Comparison of ENCODE assay signal across 1 cellular context in genomic region chr19:45584332-45585157, GRCh38.
TF ChIP-seq lines count a peak whose summit lies in the region.

Gene OPA3 (minus strand): TSS chr19:45584802. CDS start chr19:45584764, 38 bp downstream.

TF ChIP-seq in K562, 482 proteins besides CTCF, POLR2A, EP300 and RAD21 (continued from another document and continues in another):
- TF ChIP-seq ZNF318 (IDR thresholded peaks at IDR 0.05; ENCODE audit: borderline replicate concordance in 1 of 2, low read depth in 1 of 2) (peak in 1 of 2 experiments; percentile 25; a peak in 1 of 4 replicates), ZNF583 (CRISPR knock-in tag; IDR thresholded peaks at IDR 0.05) (no peak), E2F3 (CRISPR knock-in tag; IDR thresholded peaks at IDR 0.05) (peak; percentile 51; the same call in 1 of the 2 replicates), ZNF124 (CRISPR knock-in tag; IDR thresholded peaks at IDR 0.05) (no peak), ZBTB9 (CRISPR knock-in tag; IDR thresholded peaks at IDR 0.05) (no peak), ZNF445 (CRISPR knock-in tag; IDR thresholded peaks at IDR 0.05; ENCODE audit: low read depth) (no peak), KHSRP (IDR thresholded peaks at IDR 0.05) (peak; percentile 90), ZFP1 (CRISPR knock-in tag; IDR thresholded peaks at IDR 0.05) (no peak), NUFIP1 (IDR thresholded peaks at IDR 0.05; ENCODE audit: partially characterized antibody) (no peak), TCF7 (IDR thresholded peaks at IDR 0.05; ENCODE audit: borderline replicate concordance) (no peak; the same call in 1 of the 2 replicates), SRSF7 (optimal IDR thresholded peaks at IDR 0.05; ENCODE audit: low read depth, low read length) (no peak), PTBP1 (IDR thresholded peaks at IDR 0.05; ENCODE audit: low read depth, low read length) (no peak), NFYB (IDR thresholded peaks at IDR 0.05; ENCODE audit: extremely low read depth, insufficient read length) (peak; percentile 85), TGIF2 (CRISPR knock-in tag; IDR thresholded peaks at IDR 0.05) (no peak), ARNT (IDR thresholded peaks at IDR 0.05) (no peak), TFAM (CRISPR knock-in tag; conservative IDR thresholded peaks at IDR 0.05) (no peak), ZNF766 (CRISPR knock-in tag; conservative IDR thresholded peaks at IDR 0.05) (no peak), ZNF644 (tag; IDR thresholded peaks at IDR 0.05; ENCODE audit: low read depth) (no peak), STAT5B (CRISPR knock-in tag; IDR thresholded peaks at IDR 0.05) (no peak), PHF21A (IDR thresholded peaks at IDR 0.05; ENCODE audit: borderline replicate concordance, low read depth) (no peak), MYNN (IDR thresholded peaks at IDR 0.05) (no peak), MYNN (CRISPR knock-in tag; IDR thresholded peaks at IDR 0.05) (no peak), POLR3G (IDR thresholded peaks at IDR 0.05; ENCODE audit: extremely low read depth, insufficient read length, insufficient replicate concordance) (no peak), ZNF586 (CRISPR knock-in tag; conservative IDR thresholded peaks at IDR 0.05) (no peak), CBFA2T2 (conservative IDR thresholded peaks at IDR 0.05) (peak; percentile 26), RFX7 (CRISPR knock-in tag; IDR thresholded peaks at IDR 0.05) (no peak), TSC22D4 (tag; IDR thresholded peaks at IDR 0.05) (no peak), ZEB2 (IDR thresholded peaks at IDR 0.05) (no peak), RBFOX2 (IDR thresholded peaks at IDR 0.05; ENCODE audit: low read depth, low read length) (peak; percentile 94), GTF2F1 (IDR thresholded peaks at IDR 0.05; ENCODE audit: low read depth, low read length) (no peak; the same call in 1 of the 2 replicates), KAT8 (IDR thresholded peaks at IDR 0.05; ENCODE audit: low read depth) (no peak), PREB (CRISPR knock-in tag; IDR thresholded peaks at IDR 0.05) (no peak), GATAD2B (IDR thresholded peaks at IDR 0.05; ENCODE audit: borderline replicate concordance) (no peak), MCM3 (IDR thresholded peaks at IDR 0.05) (no peak), NRF1 (conservative IDR thresholded peaks at IDR 0.05 in 1 of 2, IDR thresholded peaks at IDR 0.05 in 1 of 2) (peak; percentile 95 to 96), ZBED1 (IDR thresholded peaks at IDR 0.05) (no peak), POLR2AphosphoS2 (IDR thresholded peaks at IDR 0.05; ENCODE audit: low read length) (no peak), POLR2AphosphoS5 (IDR thresholded peaks at IDR 0.05; ENCODE audit: control insufficient read depth, insufficient read depth, low read depth, low read length) (peak; percentile 51; the same call in 1 of the 2 replicates), ZSCAN29 (IDR thresholded peaks at IDR 0.05) (no peak), SMAD1 (IDR thresholded peaks at IDR 0.05; ENCODE audit: low read depth, low read length, partially characterized antibody) (peak; percentile 36), RUNX1 (IDR thresholded peaks at IDR 0.05; ENCODE audit: low read depth) (no peak), DMBX1 (CRISPR knock-in tag; IDR thresholded peaks at IDR 0.05; ENCODE audit: borderline replicate concordance) (0 out of 2 replicates have a peak, but pooled peaks have one; percentile 38), SUPT5H (IDR thresholded peaks at IDR 0.05) (peak; percentile 93), SP1 (CRISPR knock-in tag; IDR thresholded peaks at IDR 0.05) (peak; percentile 95)
- TF ChIP-seq, protein P1, sequence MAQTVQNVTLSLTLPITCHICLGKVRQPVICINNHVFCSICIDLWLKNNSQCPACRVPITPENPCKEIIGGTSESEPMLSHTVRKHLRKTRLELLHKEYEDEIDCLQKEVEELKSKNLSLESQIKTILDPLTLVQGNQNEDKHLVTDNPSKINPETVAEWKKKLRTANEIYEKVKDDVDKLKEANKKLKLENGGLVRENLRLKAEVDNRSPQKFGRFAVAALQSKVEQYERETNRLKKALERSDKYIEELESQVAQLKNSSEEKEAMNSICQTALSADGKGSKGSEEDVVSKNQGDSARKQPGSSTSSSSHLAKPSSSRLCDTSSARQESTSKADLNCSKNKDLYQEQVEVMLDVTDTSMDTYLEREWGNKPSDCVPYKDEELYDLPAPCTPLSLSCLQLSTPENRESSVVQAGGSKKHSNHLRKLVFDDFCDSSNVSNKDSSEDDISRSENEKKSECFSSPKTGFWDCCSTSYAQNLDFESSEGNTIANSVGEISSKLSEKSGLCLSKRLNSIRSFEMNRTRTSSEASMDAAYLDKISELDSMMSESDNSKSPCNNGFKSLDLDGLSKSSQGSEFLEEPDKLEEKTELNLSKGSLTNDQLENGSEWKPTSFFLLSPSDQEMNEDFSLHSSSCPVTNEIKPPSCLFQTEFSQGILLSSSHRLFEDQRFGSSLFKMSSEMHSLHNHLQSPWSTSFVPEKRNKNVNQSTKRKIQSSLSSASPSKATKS (CRISPR knock-in tag; IDR thresholded peaks at IDR 0.05): no peak
- TF ChIP-seq, protein P2, sequence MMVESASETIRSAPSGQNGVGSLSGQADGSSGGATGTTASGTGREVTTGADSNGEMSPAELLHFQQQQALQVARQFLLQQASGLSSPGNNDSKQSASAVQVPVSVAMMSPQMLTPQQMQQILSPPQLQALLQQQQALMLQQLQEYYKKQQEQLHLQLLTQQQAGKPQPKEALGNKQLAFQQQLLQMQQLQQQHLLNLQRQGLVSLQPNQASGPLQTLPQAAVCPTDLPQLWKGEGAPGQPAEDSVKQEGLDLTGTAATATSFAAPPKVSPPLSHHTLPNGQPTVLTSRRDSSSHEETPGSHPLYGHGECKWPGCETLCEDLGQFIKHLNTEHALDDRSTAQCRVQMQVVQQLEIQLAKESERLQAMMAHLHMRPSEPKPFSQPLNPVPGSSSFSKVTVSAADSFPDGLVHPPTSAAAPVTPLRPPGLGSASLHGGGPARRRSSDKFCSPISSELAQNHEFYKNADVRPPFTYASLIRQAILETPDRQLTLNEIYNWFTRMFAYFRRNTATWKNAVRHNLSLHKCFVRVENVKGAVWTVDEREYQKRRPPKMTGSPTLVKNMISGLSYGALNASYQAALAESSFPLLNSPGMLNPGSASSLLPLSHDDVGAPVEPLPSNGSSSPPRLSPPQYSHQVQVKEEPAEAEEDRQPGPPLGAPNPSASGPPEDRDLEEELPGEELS (CRISPR knock-in tag; IDR thresholded peaks at IDR 0.05; ENCODE audit: borderline replicate concordance): no peak
- TF ChIP-seq, protein P3, sequence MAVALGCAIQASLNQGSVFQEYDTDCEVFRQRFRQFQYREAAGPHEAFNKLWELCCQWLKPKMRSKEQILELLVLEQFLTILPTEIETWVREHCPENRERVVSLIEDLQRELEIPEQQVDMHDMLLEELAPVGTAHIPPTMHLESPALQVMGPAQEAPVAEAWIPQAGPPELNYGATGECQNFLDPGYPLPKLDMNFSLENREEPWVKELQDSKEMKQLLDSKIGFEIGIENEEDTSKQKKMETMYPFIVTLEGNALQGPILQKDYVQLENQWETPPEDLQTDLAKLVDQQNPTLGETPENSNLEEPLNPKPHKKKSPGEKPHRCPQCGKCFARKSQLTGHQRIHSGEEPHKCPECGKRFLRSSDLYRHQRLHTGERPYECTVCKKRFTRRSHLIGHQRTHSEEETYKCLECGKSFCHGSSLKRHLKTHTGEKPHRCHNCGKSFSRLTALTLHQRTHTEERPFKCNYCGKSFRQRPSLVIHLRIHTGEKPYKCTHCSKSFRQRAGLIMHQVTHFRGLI (CRISPR knock-in tag; IDR thresholded peaks at IDR 0.05): no peak
- TF ChIP-seq, protein P4, sequence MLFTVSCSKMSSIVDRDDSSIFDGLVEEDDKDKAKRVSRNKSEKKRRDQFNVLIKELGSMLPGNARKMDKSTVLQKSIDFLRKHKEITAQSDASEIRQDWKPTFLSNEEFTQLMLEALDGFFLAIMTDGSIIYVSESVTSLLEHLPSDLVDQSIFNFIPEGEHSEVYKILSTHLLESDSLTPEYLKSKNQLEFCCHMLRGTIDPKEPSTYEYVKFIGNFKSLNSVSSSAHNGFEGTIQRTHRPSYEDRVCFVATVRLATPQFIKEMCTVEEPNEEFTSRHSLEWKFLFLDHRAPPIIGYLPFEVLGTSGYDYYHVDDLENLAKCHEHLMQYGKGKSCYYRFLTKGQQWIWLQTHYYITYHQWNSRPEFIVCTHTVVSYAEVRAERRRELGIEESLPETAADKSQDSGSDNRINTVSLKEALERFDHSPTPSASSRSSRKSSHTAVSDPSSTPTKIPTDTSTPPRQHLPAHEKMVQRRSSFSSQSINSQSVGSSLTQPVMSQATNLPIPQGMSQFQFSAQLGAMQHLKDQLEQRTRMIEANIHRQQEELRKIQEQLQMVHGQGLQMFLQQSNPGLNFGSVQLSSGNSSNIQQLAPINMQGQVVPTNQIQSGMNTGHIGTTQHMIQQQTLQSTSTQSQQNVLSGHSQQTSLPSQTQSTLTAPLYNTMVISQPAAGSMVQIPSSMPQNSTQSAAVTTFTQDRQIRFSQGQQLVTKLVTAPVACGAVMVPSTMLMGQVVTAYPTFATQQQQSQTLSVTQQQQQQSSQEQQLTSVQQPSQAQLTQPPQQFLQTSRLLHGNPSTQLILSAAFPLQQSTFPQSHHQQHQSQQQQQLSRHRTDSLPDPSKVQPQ (CRISPR knock-in tag; IDR thresholded peaks at IDR 0.05; ENCODE audit: borderline replicate concordance): 0 out of 2 replicates have a peak, but pooled peaks have one; percentile 47
